Comparison of ENCODE assay signal across 1 cellular context in genomic region chr16:56505174-56505573, GRCh38.
TF ChIP-seq lines count a peak whose summit lies in the region.

No MANE protein-coding gene starts in this region.

TF ChIP-seq in K562, 482 proteins besides CTCF, POLR2A, EP300 and RAD21:
- TF ChIP-seq RFX1 (IDR thresholded peaks at IDR 0.05) (peak; percentile 14; the same call in 1 of the 2 replicates), ZNF398 (CRISPR knock-in tag; IDR thresholded peaks at IDR 0.05) (no peak)
